In the genomic region with DNA sequence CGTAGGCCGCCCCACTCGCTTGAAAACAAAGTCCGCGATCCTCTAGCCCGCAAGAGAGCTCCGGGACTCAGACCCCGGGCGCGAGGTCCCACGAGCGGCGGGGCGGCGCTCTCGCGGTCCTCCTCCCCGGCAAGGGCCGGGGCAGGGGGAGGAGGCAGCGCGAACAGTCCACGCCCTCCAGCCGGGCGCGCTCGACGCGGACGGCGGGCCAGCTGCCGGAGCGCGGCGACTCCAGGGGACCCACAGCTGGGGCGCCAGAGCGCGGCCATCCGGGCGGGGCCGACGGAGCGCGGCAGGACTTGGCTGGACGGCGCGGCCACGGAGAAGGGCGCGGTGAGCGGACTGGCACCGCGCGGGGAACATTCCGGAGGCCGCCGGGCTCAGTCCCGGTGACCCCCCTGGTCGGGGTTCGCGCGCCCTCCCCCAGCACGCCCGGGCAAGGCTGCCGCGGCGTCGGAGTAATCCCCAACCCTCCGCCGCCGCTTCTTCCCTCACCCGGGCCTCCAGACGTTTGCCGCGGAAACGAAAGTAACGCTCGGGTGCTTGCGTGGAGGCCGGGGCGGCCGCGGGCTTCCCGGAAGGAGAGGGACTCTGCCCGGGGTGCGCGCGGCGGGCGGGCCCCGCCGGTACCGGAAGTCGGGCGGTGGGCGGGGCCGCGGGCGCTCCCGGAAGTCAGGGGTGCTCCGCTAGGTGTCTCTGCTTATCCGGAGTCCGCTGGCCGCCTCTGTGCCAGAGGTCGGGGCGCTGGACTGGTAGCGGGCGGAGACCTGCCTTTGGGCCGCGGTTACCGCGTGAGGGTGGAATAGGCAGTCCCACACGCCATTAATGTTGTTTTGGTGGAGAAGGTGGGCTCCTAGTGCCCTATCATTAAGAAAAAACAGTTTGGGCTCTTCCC, we compare ENCODE assay signal across 1 cellular context.
TF ChIP-seq lines count a peak whose summit lies in the region.

A gene (plus strand): TSS at position 166 of the 895 bp plus-strand sequence. CDS start 8,330 bp downstream, outside the sequence.

TF ChIP-seq in K562, 482 proteins besides CTCF, POLR2A, EP300 and RAD21 (continued from another document and continues in another):
- peak; percentile 82 for TF ChIP-seq ESRRA (IDR thresholded peaks at IDR 0.05; ENCODE audit: borderline replicate concordance, low read depth)
- TF ChIP-seq, protein P1, sequence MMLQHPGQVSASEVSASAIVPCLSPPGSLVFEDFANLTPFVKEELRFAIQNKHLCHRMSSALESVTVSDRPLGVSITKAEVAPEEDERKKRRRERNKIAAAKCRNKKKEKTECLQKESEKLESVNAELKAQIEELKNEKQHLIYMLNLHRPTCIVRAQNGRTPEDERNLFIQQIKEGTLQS (IDR thresholded peaks at IDR 0.05) = no peak
- TF ChIP-seq, protein P1 (CRISPR knock-in tag; conservative IDR thresholded peaks at IDR 0.05) = 0 out of 2 replicates have a peak, but pooled peaks have one; percentile 36
- peak; percentile 96 for TF ChIP-seq GATAD2B (IDR thresholded peaks at IDR 0.05; ENCODE audit: borderline replicate concordance)
- TF ChIP-seq SAP30 (IDR thresholded peaks at IDR 0.05; ENCODE audit: borderline replicate concordance, insufficient read depth, low read depth, low read length, poor library complexity, severe bottlenecking) = peak; percentile 80
- peak; percentile 91 for TF ChIP-seq ZNF263 (CRISPR knock-in tag; IDR thresholded peaks at IDR 0.05; ENCODE audit: borderline replicate concordance)
- TF ChIP-seq PHTF2 (CRISPR knock-in tag; IDR thresholded peaks at IDR 0.05) = no peak
- TF ChIP-seq, protein P2, sequence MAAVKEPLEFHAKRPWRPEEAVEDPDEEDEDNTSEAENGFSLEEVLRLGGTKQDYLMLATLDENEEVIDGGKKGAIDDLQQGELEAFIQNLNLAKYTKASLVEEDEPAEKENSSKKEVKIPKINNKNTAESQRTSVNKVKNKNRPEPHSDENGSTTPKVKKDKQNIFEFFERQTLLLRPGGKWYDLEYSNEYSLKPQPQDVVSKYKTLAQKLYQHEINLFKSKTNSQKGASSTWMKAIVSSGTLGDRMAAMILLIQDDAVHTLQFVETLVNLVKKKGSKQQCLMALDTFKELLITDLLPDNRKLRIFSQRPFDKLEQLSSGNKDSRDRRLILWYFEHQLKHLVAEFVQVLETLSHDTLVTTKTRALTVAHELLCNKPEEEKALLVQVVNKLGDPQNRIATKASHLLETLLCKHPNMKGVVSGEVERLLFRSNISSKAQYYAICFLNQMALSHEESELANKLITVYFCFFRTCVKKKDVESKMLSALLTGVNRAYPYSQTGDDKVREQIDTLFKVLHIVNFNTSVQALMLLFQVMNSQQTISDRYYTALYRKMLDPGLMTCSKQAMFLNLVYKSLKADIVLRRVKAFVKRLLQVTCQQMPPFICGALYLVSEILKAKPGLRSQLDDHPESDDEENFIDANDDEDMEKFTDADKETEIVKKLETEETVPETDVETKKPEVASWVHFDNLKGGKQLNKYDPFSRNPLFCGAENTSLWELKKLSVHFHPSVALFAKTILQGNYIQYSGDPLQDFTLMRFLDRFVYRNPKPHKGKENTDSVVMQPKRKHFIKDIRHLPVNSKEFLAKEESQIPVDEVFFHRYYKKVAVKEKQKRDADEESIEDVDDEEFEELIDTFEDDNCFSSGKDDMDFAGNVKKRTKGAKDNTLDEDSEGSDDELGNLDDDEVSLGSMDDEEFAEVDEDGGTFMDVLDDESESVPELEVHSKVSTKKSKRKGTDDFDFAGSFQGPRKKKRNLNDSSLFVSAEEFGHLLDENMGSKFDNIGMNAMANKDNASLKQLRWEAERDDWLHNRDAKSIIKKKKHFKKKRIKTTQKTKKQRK (IDR thresholded peaks at IDR 0.05; ENCODE audit: borderline replicate concordance, low read depth, low read length) = no peak
- no peak for TF ChIP-seq HDAC3 (IDR thresholded peaks at IDR 0.05; ENCODE audit: borderline replicate concordance, partially characterized antibody)
- TF ChIP-seq ZNF146 (CRISPR knock-in tag; IDR thresholded peaks at IDR 0.05; ENCODE audit: unreplicated experiment) = no peak
- TF ChIP-seq HCFC1 (IDR thresholded peaks at IDR 0.05; ENCODE audit: low read depth, low read length) = peak; percentile 77
- TF ChIP-seq KLF16 (IDR thresholded peaks at IDR 0.05) = 0 out of 2 replicates have a peak, but pooled peaks have one; percentile 27
- TF ChIP-seq, protein P3, sequence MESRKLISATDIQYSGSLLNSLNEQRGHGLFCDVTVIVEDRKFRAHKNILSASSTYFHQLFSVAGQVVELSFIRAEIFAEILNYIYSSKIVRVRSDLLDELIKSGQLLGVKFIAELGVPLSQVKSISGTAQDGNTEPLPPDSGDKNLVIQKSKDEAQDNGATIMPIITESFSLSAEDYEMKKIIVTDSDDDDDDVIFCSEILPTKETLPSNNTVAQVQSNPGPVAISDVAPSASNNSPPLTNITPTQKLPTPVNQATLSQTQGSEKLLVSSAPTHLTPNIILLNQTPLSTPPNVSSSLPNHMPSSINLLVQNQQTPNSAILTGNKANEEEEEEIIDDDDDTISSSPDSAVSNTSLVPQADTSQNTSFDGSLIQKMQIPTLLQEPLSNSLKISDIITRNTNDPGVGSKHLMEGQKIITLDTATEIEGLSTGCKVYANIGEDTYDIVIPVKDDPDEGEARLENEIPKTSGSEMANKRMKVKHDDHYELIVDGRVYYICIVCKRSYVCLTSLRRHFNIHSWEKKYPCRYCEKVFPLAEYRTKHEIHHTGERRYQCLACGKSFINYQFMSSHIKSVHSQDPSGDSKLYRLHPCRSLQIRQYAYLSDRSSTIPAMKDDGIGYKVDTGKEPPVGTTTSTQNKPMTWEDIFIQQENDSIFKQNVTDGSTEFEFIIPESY (CRISPR knock-in tag; IDR thresholded peaks at IDR 0.05) = peak; percentile 74
- TF ChIP-seq EP400 (IDR thresholded peaks at IDR 0.05) = peak; percentile 81
- TF ChIP-seq NELFE (IDR thresholded peaks at IDR 0.05; ENCODE audit: insufficient read depth, insufficient read length) = no peak
- 0 out of 2 replicates have a peak, but pooled peaks have one; percentile 8 for TF ChIP-seq ZNF764 (CRISPR knock-in tag; IDR thresholded peaks at IDR 0.05; ENCODE audit: low read depth)
- TF ChIP-seq, protein P4, sequence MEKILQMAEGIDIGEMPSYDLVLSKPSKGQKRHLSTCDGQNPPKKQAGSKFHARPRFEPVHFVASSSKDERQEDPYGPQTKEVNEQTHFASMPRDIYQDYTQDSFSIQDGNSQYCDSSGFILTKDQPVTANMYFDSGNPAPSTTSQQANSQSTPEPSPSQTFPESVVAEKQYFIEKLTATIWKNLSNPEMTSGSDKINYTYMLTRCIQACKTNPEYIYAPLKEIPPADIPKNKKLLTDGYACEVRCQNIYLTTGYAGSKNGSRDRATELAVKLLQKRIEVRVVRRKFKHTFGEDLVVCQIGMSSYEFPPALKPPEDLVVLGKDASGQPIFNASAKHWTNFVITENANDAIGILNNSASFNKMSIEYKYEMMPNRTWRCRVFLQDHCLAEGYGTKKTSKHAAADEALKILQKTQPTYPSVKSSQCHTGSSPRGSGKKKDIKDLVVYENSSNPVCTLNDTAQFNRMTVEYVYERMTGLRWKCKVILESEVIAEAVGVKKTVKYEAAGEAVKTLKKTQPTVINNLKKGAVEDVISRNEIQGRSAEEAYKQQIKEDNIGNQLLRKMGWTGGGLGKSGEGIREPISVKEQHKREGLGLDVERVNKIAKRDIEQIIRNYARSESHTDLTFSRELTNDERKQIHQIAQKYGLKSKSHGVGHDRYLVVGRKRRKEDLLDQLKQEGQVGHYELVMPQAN (IDR thresholded peaks at IDR 0.05; ENCODE audit: borderline replicate concordance) = peak; percentile 74; the same call in 1 of the 2 replicates
- TF ChIP-seq COPS2 (conservative IDR thresholded peaks at IDR 0.05) = no peak
- TF ChIP-seq FOXJ3 (CRISPR knock-in tag; IDR thresholded peaks at IDR 0.05) = no peak
- no peak; the same call in 1 of the 2 replicates for TF ChIP-seq ZNF76 (CRISPR knock-in tag; IDR thresholded peaks at IDR 0.05; ENCODE audit: borderline replicate concordance)
- TF ChIP-seq ZNF121 (CRISPR knock-in tag; conservative IDR thresholded peaks at IDR 0.05) = peak; percentile 27; the same call in 1 of the 2 replicates
- peak; percentile 54 for TF ChIP-seq ZFP36 (IDR thresholded peaks at IDR 0.05; ENCODE audit: low read depth, low read length, partially characterized antibody)
- no peak for TF ChIP-seq MED1 (CRISPR knock-in tag; IDR thresholded peaks at IDR 0.05; ENCODE audit: borderline replicate concordance)
- TF ChIP-seq XRCC5 (IDR thresholded peaks at IDR 0.05; ENCODE audit: low read depth, low read length) = peak; percentile 81
- no peak for TF ChIP-seq TSC22D4 (tag; IDR thresholded peaks at IDR 0.05)
- no peak for TF ChIP-seq MXI1 (IDR thresholded peaks at IDR 0.05; ENCODE audit: low read depth, low read length)
- no peak for TF ChIP-seq ZNF551 (CRISPR knock-in tag; IDR thresholded peaks at IDR 0.05)
- TF ChIP-seq, protein P5, sequence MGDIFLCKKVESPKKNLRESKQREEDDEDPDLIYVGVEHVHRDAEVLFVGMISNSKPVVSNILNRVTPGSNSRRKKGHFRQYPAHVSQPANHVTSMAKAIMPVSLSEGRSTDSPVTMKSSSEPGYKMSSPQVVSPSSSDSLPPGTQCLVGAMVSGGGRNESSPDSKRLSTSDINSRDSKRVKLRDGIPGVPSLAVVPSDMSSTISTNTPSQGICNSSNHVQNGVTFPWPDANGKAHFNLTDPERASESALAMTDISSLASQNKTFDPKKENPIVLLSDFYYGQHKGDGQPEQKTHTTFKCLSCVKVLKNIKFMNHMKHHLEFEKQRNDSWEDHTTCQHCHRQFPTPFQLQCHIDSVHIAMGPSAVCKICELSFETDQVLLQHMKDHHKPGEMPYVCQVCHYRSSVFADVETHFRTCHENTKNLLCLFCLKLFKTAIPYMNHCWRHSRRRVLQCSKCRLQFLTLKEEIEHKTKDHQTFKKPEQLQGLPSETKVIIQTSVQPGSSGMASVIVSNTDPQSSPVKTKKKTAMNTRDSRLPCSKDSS (IDR thresholded peaks at IDR 0.05; ENCODE audit: low read depth, partially characterized antibody) = no peak
- no peak for TF ChIP-seq FOXK1 (CRISPR knock-in tag; IDR thresholded peaks at IDR 0.05; ENCODE audit: borderline replicate concordance)
- TF ChIP-seq MTF1 (CRISPR knock-in tag; IDR thresholded peaks at IDR 0.05; ENCODE audit: borderline replicate concordance) = no peak
- TF ChIP-seq, protein P6, sequence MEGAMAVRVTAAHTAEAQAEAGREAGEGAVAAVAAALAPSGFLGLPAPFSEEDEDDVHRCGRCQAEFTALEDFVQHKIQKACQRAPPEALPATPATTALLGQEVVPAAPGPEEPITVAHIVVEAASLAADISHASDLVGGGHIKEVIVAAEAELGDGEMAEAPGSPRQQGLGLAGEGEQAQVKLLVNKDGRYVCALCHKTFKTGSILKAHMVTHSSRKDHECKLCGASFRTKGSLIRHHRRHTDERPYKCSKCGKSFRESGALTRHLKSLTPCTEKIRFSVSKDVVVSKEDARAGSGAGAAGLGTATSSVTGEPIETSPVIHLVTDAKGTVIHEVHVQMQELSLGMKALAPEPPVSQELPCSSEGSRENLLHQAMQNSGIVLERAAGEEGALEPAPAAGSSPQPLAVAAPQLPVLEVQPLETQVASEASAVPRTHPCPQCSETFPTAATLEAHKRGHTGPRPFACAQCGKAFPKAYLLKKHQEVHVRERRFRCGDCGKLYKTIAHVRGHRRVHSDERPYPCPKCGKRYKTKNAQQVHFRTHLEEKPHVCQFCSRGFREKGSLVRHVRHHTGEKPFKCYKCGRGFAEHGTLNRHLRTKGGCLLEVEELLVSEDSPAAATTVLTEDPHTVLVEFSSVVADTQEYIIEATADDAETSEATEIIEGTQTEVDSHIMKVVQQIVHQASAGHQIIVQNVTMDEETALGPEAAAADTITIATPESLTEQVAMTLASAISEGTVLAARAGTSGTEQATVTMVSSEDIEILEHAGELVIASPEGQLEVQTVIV (CRISPR knock-in tag; IDR thresholded peaks at IDR 0.05; ENCODE audit: borderline replicate concordance) = no peak
- no peak for TF ChIP-seq ZNF445 (CRISPR knock-in tag; IDR thresholded peaks at IDR 0.05; ENCODE audit: low read depth)
- no peak for TF ChIP-seq RFX5 (IDR thresholded peaks at IDR 0.05; ENCODE audit: low read depth, low read length)
- TF ChIP-seq SIN3A (IDR thresholded peaks at IDR 0.05; ENCODE audit: borderline replicate concordance in 2 of 2, control insufficient read depth in 1 of 2, low read depth in 2 of 2, low read length in 2 of 2) = peak; percentile 90 to 93
- TF ChIP-seq, protein P7, sequence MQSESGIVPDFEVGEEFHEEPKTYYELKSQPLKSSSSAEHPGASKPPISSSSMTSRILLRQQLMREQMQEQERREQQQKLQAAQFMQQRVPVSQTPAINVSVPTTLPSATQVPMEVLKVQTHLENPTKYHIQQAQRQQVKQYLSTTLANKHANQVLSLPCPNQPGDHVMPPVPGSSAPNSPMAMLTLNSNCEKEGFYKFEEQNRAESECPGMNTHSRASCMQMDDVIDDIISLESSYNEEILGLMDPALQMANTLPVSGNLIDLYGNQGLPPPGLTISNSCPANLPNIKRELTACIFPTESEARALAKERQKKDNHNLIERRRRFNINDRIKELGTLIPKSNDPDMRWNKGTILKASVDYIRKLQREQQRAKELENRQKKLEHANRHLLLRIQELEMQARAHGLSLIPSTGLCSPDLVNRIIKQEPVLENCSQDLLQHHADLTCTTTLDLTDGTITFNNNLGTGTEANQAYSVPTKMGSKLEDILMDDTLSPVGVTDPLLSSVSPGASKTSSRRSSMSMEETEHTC (IDR thresholded peaks at IDR 0.05) = no peak; the same call in 1 of the 2 replicates
- TF ChIP-seq, protein P8, sequence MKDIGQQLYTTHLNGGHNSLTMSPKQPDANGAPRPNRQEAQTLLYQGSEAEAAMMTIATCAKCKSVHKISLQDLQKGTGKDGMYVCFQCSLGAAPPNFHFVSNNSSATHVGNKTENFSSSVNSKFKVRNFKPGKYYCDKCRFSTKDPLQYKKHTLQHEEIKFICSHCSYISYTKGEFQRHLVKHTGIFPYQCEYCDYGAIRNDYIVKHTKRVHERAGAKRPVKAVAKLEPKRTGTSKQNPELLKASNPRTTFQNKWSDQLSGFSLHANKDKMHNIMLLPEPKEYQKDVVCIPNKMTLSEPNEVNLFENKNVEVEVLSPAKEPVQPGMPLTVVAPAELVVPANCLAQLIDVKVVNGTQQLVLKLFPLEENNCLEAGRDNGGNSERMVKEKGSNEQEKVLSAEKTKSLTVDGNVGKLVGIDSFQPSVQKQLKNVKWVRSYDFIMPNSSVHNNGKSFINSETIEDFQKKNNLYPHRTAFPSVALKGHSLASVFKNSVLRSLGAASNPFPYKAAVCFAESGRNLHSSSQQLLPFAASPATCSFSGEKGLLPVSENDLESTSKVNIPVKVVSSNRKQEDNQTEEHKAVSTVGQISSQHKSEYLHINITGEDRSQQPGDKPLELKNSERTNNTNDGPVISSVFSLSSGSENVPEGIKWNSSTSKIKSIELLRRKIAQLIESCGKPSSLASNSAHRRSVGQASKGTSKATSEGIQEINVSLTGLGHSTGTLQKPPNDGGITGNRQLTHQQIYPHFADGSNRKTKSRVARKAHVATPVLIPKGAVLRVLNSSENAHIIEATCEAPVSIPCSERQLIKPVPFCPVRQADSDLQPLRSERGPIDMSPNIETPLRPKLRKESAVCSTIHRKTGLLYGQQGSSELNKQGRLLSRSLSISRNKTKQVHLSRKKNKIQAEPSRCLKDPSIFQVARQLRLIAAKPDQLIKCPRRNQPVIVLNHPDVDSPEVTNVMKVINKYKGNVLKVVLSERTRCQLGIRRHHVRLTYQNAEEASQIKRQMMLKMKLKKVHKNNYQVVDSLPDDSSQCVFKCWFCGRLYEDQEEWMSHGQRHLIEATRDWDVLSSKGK (CRISPR knock-in tag; IDR thresholded peaks at IDR 0.05) = no peak
